15 cellular contexts compared by ENCODE assay signal in the genomic region with DNA sequence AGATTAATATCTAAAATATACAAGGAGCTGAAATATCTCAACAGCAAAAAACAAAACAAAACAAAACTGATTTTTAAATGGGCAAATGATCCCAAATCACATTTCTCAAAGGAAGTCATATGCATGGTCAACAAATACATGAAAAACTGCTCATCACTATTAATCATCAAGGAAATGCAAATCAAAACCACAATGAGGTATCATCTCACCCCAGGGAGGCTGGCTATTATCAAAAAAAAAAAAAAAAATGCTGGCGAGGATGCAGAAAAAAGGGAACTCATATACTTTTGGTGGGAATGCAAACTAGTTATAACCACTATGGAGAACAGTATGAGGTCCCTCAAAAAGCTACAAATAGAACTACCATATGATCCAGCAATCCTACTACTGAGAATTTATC. TPM values are rescaled to one million over a fixed set of nuclear protein-coding genes. Genes with fewer than 3 reads are reported as not detected.
DNase-seq lines count a peak whose midpoint lies in the region; ATAC-seq and TF ChIP-seq lines count a peak whose summit lies in the region.
"Had no signal": no experiment of that assay in that cellular context is flagged by ENCODE, and none has a peak within 500 bp of the region (broad histone marks: within the 10 kb centered on the region; RNA-seq: fewer than 3 reads in every experiment).

No MANE protein-coding gene starts in this region.

- CTCF ChIA-PET in activated CD8-positive, alpha-beta T cell treated with anti-CD3 and anti-CD28 coated beads for 36 hours (lab: Charles Lee) = interaction anchor here (1.4 to 1.6 kb wide), 2 partner anchors 34 to 35 kb away, joined by 5 to 6 read pairs; no protein-coding TSS in a partner anchor
- CTCF ChIA-PET in activated CD8-positive, alpha-beta T cell treated with anti-CD3 and anti-CD28 coated beads, Interleukin-2, amount 10 ng/mL, durations not matched to agents 7 days and 5 days (lab: Charles Lee) = interaction anchor here (1.0 kb wide), 1 partner anchor 18 kb away, joined by 3 read pairs; no protein-coding TSS in a partner anchor
- CTCF ChIA-PET in mammary epithelial cell (lab: Charles Lee; ENCODE audit: low non-redundant PET) = no interaction called here

- H3K79me2 ChIP-seq in mammary epithelial cell (ENCODE audit: insufficient read depth, low read length) = peaks cover 95% of the 10 kb centered on the region

- H3K4me1 ChIP-seq in mammary epithelial cell (ENCODE audit: insufficient read depth, low read length) = peaks cover 7% of the 10 kb centered on the region
- H3K4me1 ChIP-seq in sigmoid colon = peaks cover 0 to 23% (median 16%) of the 10 kb centered on the region in 4 donors

- H3K27me3 Mint-ChIP-seq in activated CD8-positive, alpha-beta T cell treated with anti-CD3 and anti-CD28 coated beads for 36 hours = no peaks in the 10 kb centered on the region
- H3K27me3 Mint-ChIP-seq in activated CD8-positive, alpha-beta T cell treated with anti-CD3 and anti-CD28 coated beads, Interleukin-2, amount 10 ng/mL, durations not matched to agents 7 days and 5 days (ENCODE audit: low read depth) = no peaks in the 10 kb centered on the region
- H3K27me3 Mint-ChIP-seq: activated naive CD4-positive, alpha-beta T cell treated with anti-CD3 and anti-CD28 coated beads, Interleukin-2, amount 50 U/mL, for 24 hours had no signal

- in situ Hi-C loops in mammary epithelial cell (cut with MboI; ENCODE audit: low sequenced_read_pairs in 2 of 2) = no loop called here

- H3K4me3 ChIP-seq in mammary epithelial cell (replicated peaks in 1 of 3; ENCODE audit: insufficient read depth in 1 of 3, low read depth in 2 of 3, low read length in 3 of 3) = no peak overlapping the region
- H3K4me3 ChIP-seq in sigmoid colon = no peak overlapping the region
- H3K4me3 ChIP-seq: colonic mucosa, Peyer's patch, uterus had no signal

- peak overlapping the region; percentile 24 for H3K4me2 ChIP-seq in mammary epithelial cell (ENCODE audit: insufficient read depth, low read depth, low read length)

- TF ChIP-seq EP300 in sigmoid colon (IDR thresholded peaks at IDR 0.05) = no peak

- H3K27ac Mint-ChIP-seq in activated CD8-positive, alpha-beta T cell treated with anti-CD3 and anti-CD28 coated beads for 36 hours = peak overlapping the region; percentile 28
- H3K27ac Mint-ChIP-seq in activated CD8-positive, alpha-beta T cell treated with anti-CD3 and anti-CD28 coated beads, Interleukin-2, amount 10 ng/mL, durations not matched to agents 7 days and 5 days = no peak overlapping the region
- H3K27ac Mint-ChIP-seq: activated naive CD4-positive, alpha-beta T cell treated with anti-CD3 and anti-CD28 coated beads, Interleukin-2, amount 50 U/mL, for 24 hours; T-helper 2 cell treated with Interferon-gamma antibody and Interleukin-4, amounts not matched to agents 5 μg/mL and 100 μg/mL, for 36 hours had no signal

- intact Hi-C loops in activated CD8-positive, alpha-beta T cell treated with anti-CD3 and anti-CD28 coated beads for 36 hours (cut with micrococcal nuclease) = no loop called here
- intact Hi-C loops in mammary epithelial cell (cut with micrococcal nuclease) (no loop called here), sigmoid colon (cut with DNase I) (no loop called here)

- no peak for DNase-seq in activated CD8-positive, alpha-beta T cell treated with anti-CD3 and anti-CD28 coated beads for 36 hours
- no peak for DNase-seq in activated CD8-positive, alpha-beta T cell treated with anti-CD3 and anti-CD28 coated beads, Interleukin-2, amount 10 ng/mL, durations not matched to agents 7 days and 5 days
- DNase-seq in NAMALWA (ENCODE audit: low spot score) (peak; percentile 33), mammary epithelial cell (peak; percentile 66), renal cortical epithelial cell (ENCODE audit: low read depth) (peak; percentile 22), anterior cingulate cortex (lab: John Stamatoyannopoulos, UW) (no peak), sigmoid colon (no peak)
- no peak for DNase-seq in stimulated activated CD4-positive, alpha-beta T cell treated with anti-CD3 and anti-CD28 coated beads, Interleukin-15, amount 100 ng/mL, for 24 hours
- DNase-seq: colonic mucosa; NCI-H2227 treated with DMSO at 0.1 percent for 48 hours; Peyer's patch; stimulated activated CD4-positive, alpha-beta T cell treated with anti-CD3 and anti-CD28 coated beads, Interleukin-2, amount 100 ng/mL, for 24 hours; uterus had no signal

- WGBS in mammary epithelial cell (ENCODE audit: low coverage, missing lambda C conversion rate) = 25% methylated on average over 1 of the region's 1 CpG
- WGBS in sigmoid colon, 2 donors = 29 to 45% methylated on average over 1 of the region's 1 CpG

- no peaks in the 10 kb centered on the region for H3K9me3 ChIP-seq in mammary epithelial cell (replicated peaks; ENCODE audit: insufficient read depth, low read length)
- no peaks in the 10 kb centered on the region for H3K9me3 ChIP-seq in sigmoid colon
- H3K9me3 ChIP-seq: colonic mucosa, Peyer's patch, uterus had no signal

- BruUV-seq in mammary epithelial cell (replicated peaks; lab: Mats Ljungman, UMichigan) = no TSS peak

- no peak overlapping the region for H2AFZ ChIP-seq in mammary epithelial cell (ENCODE audit: low read depth, low read length)

- H3K27me3 ChIP-seq in mammary epithelial cell (ENCODE audit: insufficient read depth, low read length) (no peaks in the 10 kb centered on the region), sigmoid colon (no peaks in the 10 kb centered on the region)
- H3K27me3 ChIP-seq: colonic mucosa, Peyer's patch, uterus had no signal

- H3K36me3 Mint-ChIP-seq in activated CD8-positive, alpha-beta T cell treated with anti-CD3 and anti-CD28 coated beads for 36 hours (ENCODE audit: low read depth) = peaks cover 19% of the 10 kb centered on the region
- peaks cover 14% of the 10 kb centered on the region for H3K36me3 Mint-ChIP-seq in activated CD8-positive, alpha-beta T cell treated with anti-CD3 and anti-CD28 coated beads, Interleukin-2, amount 10 ng/mL, durations not matched to agents 7 days and 5 days (ENCODE audit: low read depth)

- H3K4me1 Mint-ChIP-seq in activated CD8-positive, alpha-beta T cell treated with anti-CD3 and anti-CD28 coated beads for 36 hours (ENCODE audit: low read depth) = peaks cover 58% of the 10 kb centered on the region
- H3K4me1 Mint-ChIP-seq in activated CD8-positive, alpha-beta T cell treated with anti-CD3 and anti-CD28 coated beads, Interleukin-2, amount 10 ng/mL, durations not matched to agents 7 days and 5 days (ENCODE audit: low read depth) = peaks cover 39% of the 10 kb centered on the region

- peak overlapping the region; percentile 60 for H3K27ac ChIP-seq in mammary epithelial cell (ENCODE audit: insufficient read depth, low read depth, low read length)
- H3K27ac ChIP-seq in sigmoid colon = no peak overlapping the region
- H3K27ac ChIP-seq: colonic mucosa, Peyer's patch, uterus had no signal

- no peaks in the 10 kb centered on the region for H3K36me3 ChIP-seq in mammary epithelial cell (ENCODE audit: insufficient read depth, low read length)
- no peaks in the 10 kb centered on the region for H3K36me3 ChIP-seq in sigmoid colon
- H3K36me3 ChIP-seq: colonic mucosa, Peyer's patch, uterus had no signal

- no peak for TF ChIP-seq POLR2A in sigmoid colon (IDR thresholded peaks at IDR 0.05)

- H4K20me1 ChIP-seq in mammary epithelial cell (ENCODE audit: insufficient read depth, low read length) = no peaks in the 10 kb centered on the region

- dilution Hi-C loops in mammary epithelial cell (cut with HindIII; ENCODE audit: low sequenced_read_pairs) = no loop called here

- no peak overlapping the region for H3K4me3 Mint-ChIP-seq in activated CD8-positive, alpha-beta T cell treated with anti-CD3 and anti-CD28 coated beads for 36 hours
- no peak overlapping the region for H3K4me3 Mint-ChIP-seq in activated CD8-positive, alpha-beta T cell treated with anti-CD3 and anti-CD28 coated beads, Interleukin-2, amount 10 ng/mL, durations not matched to agents 7 days and 5 days
- H3K4me3 Mint-ChIP-seq: activated naive CD4-positive, alpha-beta T cell treated with anti-CD3 and anti-CD28 coated beads, Interleukin-2, amount 50 U/mL, for 24 hours; T-helper 2 cell treated with Interferon-gamma antibody and Interleukin-4, amounts not matched to agents 5 μg/mL and 100 μg/mL, for 36 hours had no signal

- H3K9me3 Mint-ChIP-seq in activated CD8-positive, alpha-beta T cell treated with anti-CD3 and anti-CD28 coated beads for 36 hours = peaks cover 3% of the 10 kb centered on the region
- peaks cover 6% of the 10 kb centered on the region for H3K9me3 Mint-ChIP-seq in activated CD8-positive, alpha-beta T cell treated with anti-CD3 and anti-CD28 coated beads, Interleukin-2, amount 10 ng/mL, durations not matched to agents 7 days and 5 days (ENCODE audit: insufficient read depth)
- H3K9me3 Mint-ChIP-seq: T-helper 2 cell treated with Interferon-gamma antibody and Interleukin-4, amounts not matched to agents 5 μg/mL and 100 μg/mL, for 36 hours had no signal

- no peak overlapping the region for H3K9ac ChIP-seq in mammary epithelial cell (ENCODE audit: insufficient read depth, low read length)

- ATAC-seq in activated CD8-positive, alpha-beta T cell treated with anti-CD3 and anti-CD28 coated beads for 36 hours = peak; percentile 58
- no peak for ATAC-seq in activated CD8-positive, alpha-beta T cell treated with anti-CD3 and anti-CD28 coated beads, Interleukin-2, amount 10 ng/mL, durations not matched to agents 7 days and 5 days

- POLR2A ChIA-PET in activated CD8-positive, alpha-beta T cell treated with anti-CD3 and anti-CD28 coated beads for 36 hours (lab: Charles Lee) = no interaction called here
- POLR2A ChIA-PET in activated CD8-positive, alpha-beta T cell treated with anti-CD3 and anti-CD28 coated beads, Interleukin-2, amount 10 ng/mL, durations not matched to agents 7 days and 5 days (lab: Charles Lee) = interaction anchor here (0.5 kb wide), 1 partner anchor 181 kb away, joined by 3 read pairs; no protein-coding TSS in a partner anchor

- no peak for TF ChIP-seq CTCF in activated CD8-positive, alpha-beta T cell treated with anti-CD3 and anti-CD28 coated beads for 36 hours (IDR thresholded peaks at IDR 0.05)
- no peak for TF ChIP-seq CTCF in mammary epithelial cell (conservative IDR thresholded peaks at IDR 0.05 in 1 of 2, IDR thresholded peaks at IDR 0.05 in 1 of 2; ENCODE audit: extremely low read depth in 1 of 2, insufficient read depth in 1 of 2, low read depth in 1 of 2, low read length in 2 of 2)
- no peak for TF ChIP-seq CTCF in sigmoid colon (IDR thresholded peaks at IDR 0.05)

RNA-seq across cellular contexts. Expression of a gene that starts 34.6 kb away (rescaled TPM):
- total RNA-seq in activated CD8-positive, alpha-beta T cell treated with anti-CD3 and anti-CD28 coated beads for 36 hours = 10 to 100 TPM; 44.9 to 46.6 TPM
- total RNA-seq in activated CD8-positive, alpha-beta T cell treated with anti-CD3 and anti-CD28 coated beads, Interleukin-2, amount 10 ng/mL, durations not matched to agents 7 days and 5 days = 10 to 100 TPM; 39.2 to 45.2 TPM
- total RNA-seq in mammary epithelial cell (10 to 100 TPM; 39.5 to 55.8 TPM), renal cortical epithelial cell (21.0 and 29.3 TPM in 2 replicates), sigmoid colon (10 to 100 TPM; 26.3 to 53.7 (median 27.9) TPM)
- polyA plus RNA-seq in mammary epithelial cell (45.8 TPM), sigmoid colon (10 to 100 TPM; 12.6 to 22.6 (median 13.9) TPM)
- 55.7 TPM for polyA minus RNA-seq in mammary epithelial cell

Comparison
In these comparisons a context has a peak if more than half of its experiments do, and no peak if none do; other contexts are left out.
1. DNase-seq: peak in NAMALWA (single experiment), mammary epithelial cell (single experiment) and renal cortical epithelial cell (single experiment); none in activated CD8-positive, alpha-beta T cell treated with anti-CD3 and anti-CD28 coated beads for 36 hours (single experiment), activated CD8-positive, alpha-beta T cell treated with anti-CD3 and anti-CD28 coated beads, Interleukin-2, amount 10 ng/mL, durations not matched to agents 7 days and 5 days (single experiment), anterior cingulate cortex (0 of 58), stimulated activated CD4-positive, alpha-beta T cell treated with anti-CD3 and anti-CD28 coated beads, Interleukin-15, amount 100 ng/mL, for 24 hours (single experiment) and sigmoid colon (single experiment).